ENCODE assay signal across 8 cellular contexts in the genomic region with DNA sequence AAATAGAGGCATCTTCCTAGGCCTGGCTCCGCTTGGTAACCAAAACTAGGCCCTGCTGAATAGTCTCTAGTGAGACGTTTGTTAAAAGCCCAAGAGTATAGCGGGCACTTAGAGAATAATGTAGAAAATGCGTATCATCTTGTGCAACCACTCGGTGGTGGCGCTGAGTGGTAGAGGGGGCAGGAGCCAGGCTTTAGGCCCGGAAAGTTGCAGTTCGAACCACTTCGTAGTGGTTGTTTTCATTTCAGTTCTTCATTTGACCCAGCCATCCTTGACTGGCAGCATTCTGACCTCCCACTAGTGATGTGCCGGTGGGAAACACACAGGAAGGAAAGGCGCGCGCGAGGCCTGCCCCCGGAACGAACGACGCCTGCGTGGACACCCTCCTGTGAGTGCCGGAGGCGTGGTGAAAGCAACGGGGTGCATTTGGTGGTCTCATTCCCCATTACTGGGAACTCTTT. TPM values are rescaled to one million over a fixed set of nuclear protein-coding genes. Genes with fewer than 3 reads are reported as not detected.
DNase-seq lines count a peak whose midpoint lies in the region; ATAC-seq, FAIRE-seq and TF ChIP-seq lines count a peak whose summit lies in the region.

No MANE protein-coding gene starts in this region.

- no peaks in the 10 kb centered on the region for H3K4me1 ChIP-seq in HAP-1

- H3K4me3 Mint-ChIP-seq in activated naive CD4-positive, alpha-beta T cell treated with anti-CD3 and anti-CD28 coated beads for 36 hours, result peak overlapping the region; percentile 91
- H3K4me3 Mint-ChIP-seq in activated CD4-positive, alpha-beta T cell treated with anti-CD3 and anti-CD28 coated beads for 36 hours, result peak overlapping the region; percentile 72
- peak overlapping the region; percentile 33 for H3K4me3 Mint-ChIP-seq in stimulated activated effector memory CD8-positive, alpha-beta T cell treated with anti-CD3 and anti-CD28 coated beads, Interleukin-12 subunit alpha, Interleukin-12 subunit beta, amount 100 ng/mL, for 72 hours
- H3K4me3 Mint-ChIP-seq in MCF 10A (ENCODE audit: unreplicated experiment), result no peak overlapping the region

- POLR2A ChIA-PET in activated CD4-positive, alpha-beta T cell treated with anti-CD3 and anti-CD28 coated beads for 36 hours (lab: Charles Lee), result no interaction called here
- POLR2A ChIA-PET in MCF 10A (lab: Yijun Ruan, JAX), result interaction anchor here (1.4 to 1.8 kb wide), 2 partner anchors 42 to 70 kb away, joined by 4 to 11 read pairs; a partner anchor contains a TSS

- no TSS peak for BruUV-seq in MCF 10A (replicated peaks; lab: Mats Ljungman, UMichigan)

- DNase-seq in activated naive CD4-positive, alpha-beta T cell treated with anti-CD3 and anti-CD28 coated beads for 36 hours, result peak; percentile 54
- no peak for DNase-seq in activated naive CD4-positive, alpha-beta T cell treated with Interleukin-2 at 50 U/mL for 16 hours
- peak; percentile 47 for DNase-seq in activated CD4-positive, alpha-beta T cell treated with anti-CD3 and anti-CD28 coated beads for 36 hours
- DNase-seq in fibroblast of villous mesenchyme (ENCODE audit: low read depth) (no peak), HAP-1 (ENCODE audit: low spot score in 2 of 2) (no peak), urothelium cell line (ENCODE audit: low spot score) (no peak), MCF 10A (ENCODE audit: unreplicated experiment) (no peak)
- no peak for DNase-seq in stimulated activated effector memory CD8-positive, alpha-beta T cell treated with anti-CD3 and anti-CD28 coated beads, Interleukin-12 subunit alpha, Interleukin-12 subunit beta, amount 100 ng/mL, for 72 hours (ENCODE audit: low spot score in 2 of 2)

- FAIRE-seq in urothelium cell line (lab: Jason Lieb, UNC), result no peak

- peak overlapping the region; percentile 39 for H3K27ac Mint-ChIP-seq in activated naive CD4-positive, alpha-beta T cell treated with anti-CD3 and anti-CD28 coated beads for 36 hours
- peak overlapping the region; percentile 78 for H3K27ac Mint-ChIP-seq in activated CD4-positive, alpha-beta T cell treated with anti-CD3 and anti-CD28 coated beads for 36 hours
- no peak overlapping the region for H3K27ac Mint-ChIP-seq in stimulated activated effector memory CD8-positive, alpha-beta T cell treated with anti-CD3 and anti-CD28 coated beads, Interleukin-12 subunit alpha, Interleukin-12 subunit beta, amount 100 ng/mL, for 72 hours
- no peak overlapping the region for H3K27ac Mint-ChIP-seq in MCF 10A (ENCODE audit: low read depth, unreplicated experiment)

- H3K27me3 Mint-ChIP-seq in activated naive CD4-positive, alpha-beta T cell treated with anti-CD3 and anti-CD28 coated beads for 36 hours (ENCODE audit: low read depth), result peaks cover 34% of the 10 kb centered on the region
- H3K27me3 Mint-ChIP-seq in activated CD4-positive, alpha-beta T cell treated with anti-CD3 and anti-CD28 coated beads for 36 hours, result peaks cover 44% of the 10 kb centered on the region
- peaks cover 19% of the 10 kb centered on the region for H3K27me3 Mint-ChIP-seq in MCF 10A (ENCODE audit: insufficient read depth, unreplicated experiment)

- no peaks in the 10 kb centered on the region for H3K36me3 Mint-ChIP-seq in activated naive CD4-positive, alpha-beta T cell treated with anti-CD3 and anti-CD28 coated beads for 36 hours (ENCODE audit: low read depth)
- H3K36me3 Mint-ChIP-seq in activated CD4-positive, alpha-beta T cell treated with anti-CD3 and anti-CD28 coated beads for 36 hours (ENCODE audit: low read depth), result no peaks in the 10 kb centered on the region
- H3K36me3 Mint-ChIP-seq in stimulated activated effector memory CD8-positive, alpha-beta T cell treated with anti-CD3 and anti-CD28 coated beads, Interleukin-12 subunit alpha, Interleukin-12 subunit beta, amount 100 ng/mL, for 72 hours, result peaks cover 9% of the 10 kb centered on the region
- peaks cover 12% of the 10 kb centered on the region for H3K36me3 Mint-ChIP-seq in MCF 10A (ENCODE audit: insufficient read depth, unreplicated experiment)

- H3K9me3 ChIP-seq in HAP-1, result no peaks in the 10 kb centered on the region

- intact Hi-C loops in activated naive CD4-positive, alpha-beta T cell treated with anti-CD3 and anti-CD28 coated beads for 36 hours (cut with micrococcal nuclease), result loop anchor here (1.0 to 5.0 kb wide), 3 partner anchors 45 to 399 kb away; a partner anchor contains a TSS
- intact Hi-C loops in activated CD4-positive, alpha-beta T cell treated with anti-CD3 and anti-CD28 coated beads for 36 hours (cut with DNase I, micrococcal nuclease), result loop anchor here in 1 of 2 experiments (1.0 to 5.0 kb wide), 12 partner anchors 43 to 641 kb away; a partner anchor contains a TSS
- intact Hi-C loops in MCF 10A (cut with micrococcal nuclease), result loop anchor here (2.0 kb wide), 1 partner anchor 147 kb away; no protein-coding TSS in a partner anchor

- H3K27me3 ChIP-seq in HAP-1 (ENCODE audit: low read depth), result 0 out of 2 replicates have a peak, but pooled peaks cover 2% of the 10 kb centered on the region

- H3K4me3 ChIP-seq in fibroblast of villous mesenchyme (ENCODE audit: low read depth, low read length) (peak overlapping the region; percentile 47), HAP-1 (no peak overlapping the region)

- no peaks in the 10 kb centered on the region for H3K36me3 ChIP-seq in HAP-1 (replicated peaks)

- TF ChIP-seq CTCF in fibroblast of villous mesenchyme (IDR thresholded peaks at IDR 0.05; ENCODE audit: insufficient read depth, low read depth, low read length) (no peak), MCF 10A (IDR thresholded peaks at IDR 0.05; ENCODE audit: unreplicated experiment) (no peak)

- in situ Hi-C loops in HAP-1 (cut with MboI; ENCODE audit: low sequenced_read_pairs), result no loop called here

- ATAC-seq in activated CD4-positive, alpha-beta T cell treated with anti-CD3 and anti-CD28 coated beads for 36 hours, result peak; percentile 51
- no peak for ATAC-seq in stimulated activated effector memory CD8-positive, alpha-beta T cell treated with anti-CD3 and anti-CD28 coated beads, Interleukin-12 subunit alpha, Interleukin-12 subunit beta, amount 100 ng/mL, for 72 hours

- peaks cover 25% of the 10 kb centered on the region for H3K4me1 Mint-ChIP-seq in activated naive CD4-positive, alpha-beta T cell treated with anti-CD3 and anti-CD28 coated beads for 36 hours (ENCODE audit: low read depth)
- H3K4me1 Mint-ChIP-seq in activated CD4-positive, alpha-beta T cell treated with anti-CD3 and anti-CD28 coated beads for 36 hours, result peaks cover 30% of the 10 kb centered on the region
- H3K4me1 Mint-ChIP-seq in stimulated activated effector memory CD8-positive, alpha-beta T cell treated with anti-CD3 and anti-CD28 coated beads, Interleukin-12 subunit alpha, Interleukin-12 subunit beta, amount 100 ng/mL, for 72 hours, result peaks cover 10% of the 10 kb centered on the region
- H3K4me1 Mint-ChIP-seq in MCF 10A (ENCODE audit: insufficient read depth, unreplicated experiment), result peaks cover 7% of the 10 kb centered on the region

- CTCF ChIA-PET in activated naive CD4-positive, alpha-beta T cell treated with anti-CD3 and anti-CD28 coated beads for 36 hours (lab: Charles Lee), result no interaction called here
- CTCF ChIA-PET in activated CD4-positive, alpha-beta T cell treated with anti-CD3 and anti-CD28 coated beads for 36 hours (lab: Charles Lee), result interaction anchor here (0.7 to 1.4 kb wide), 5 partner anchors 11 to 381 kb away, joined by 3 to 4 read pairs (median 3); a partner anchor contains a TSS
- CTCF ChIA-PET in MCF 10A (lab: Yijun Ruan, JAX), result interaction anchor here (0.6 to 2.3 kb wide), 3 partner anchors 42 to 455 kb away, joined by 4 to 19 read pairs (median 4); a partner anchor contains a TSS

- peaks cover 2% of the 10 kb centered on the region for H3K9me3 Mint-ChIP-seq in activated naive CD4-positive, alpha-beta T cell treated with anti-CD3 and anti-CD28 coated beads for 36 hours
- H3K9me3 Mint-ChIP-seq in activated CD4-positive, alpha-beta T cell treated with anti-CD3 and anti-CD28 coated beads for 36 hours (ENCODE audit: low read depth), result peaks cover 2% of the 10 kb centered on the region
- no peaks in the 10 kb centered on the region for H3K9me3 Mint-ChIP-seq in stimulated activated effector memory CD8-positive, alpha-beta T cell treated with anti-CD3 and anti-CD28 coated beads, Interleukin-12 subunit alpha, Interleukin-12 subunit beta, amount 100 ng/mL, for 72 hours
- no peaks in the 10 kb centered on the region for H3K9me3 Mint-ChIP-seq in MCF 10A (ENCODE audit: unreplicated experiment)

RNA-seq across cellular contexts. Expression of a gene that starts 18.0 kb away (rescaled TPM):
- not detected for total RNA-seq in activated naive CD4-positive, alpha-beta T cell treated with anti-CD3 and anti-CD28 coated beads for 36 hours
- not detected for total RNA-seq in activated CD4-positive, alpha-beta T cell treated with anti-CD3 and anti-CD28 coated beads for 36 hours
- total RNA-seq in fibroblast of villous mesenchyme (not detected in 2 replicates), MCF 10A (2022) (not detected in 2 replicates)

RNA-seq across cellular contexts. Expression of a gene that starts 28.1 kb away (rescaled TPM):
- not detected for total RNA-seq in activated naive CD4-positive, alpha-beta T cell treated with anti-CD3 and anti-CD28 coated beads for 36 hours
- total RNA-seq in activated CD4-positive, alpha-beta T cell treated with anti-CD3 and anti-CD28 coated beads for 36 hours, result not detected
- total RNA-seq in fibroblast of villous mesenchyme (not detected in 2 replicates), MCF 10A (2022) (not detected in 2 replicates)

Comparison
In these comparisons a context has a peak if more than half of its experiments do, and no peak if none do; other contexts are left out.
1. DNase-seq: peak in activated naive CD4-positive, alpha-beta T cell treated with anti-CD3 and anti-CD28 coated beads for 36 hours (single experiment) and activated CD4-positive, alpha-beta T cell treated with anti-CD3 and anti-CD28 coated beads for 36 hours (single experiment); none in activated naive CD4-positive, alpha-beta T cell treated with Interleukin-2 at 50 U/mL for 16 hours (single experiment), fibroblast of villous mesenchyme (single experiment), stimulated activated effector memory CD8-positive, alpha-beta T cell treated with anti-CD3 and anti-CD28 coated beads, Interleukin-12 subunit alpha, Interleukin-12 subunit beta, amount 100 ng/mL, for 72 hours (0 of 2), HAP-1 (0 of 2), urothelium cell line (single experiment) and MCF 10A (single experiment).
2. H3K27ac Mint-ChIP-seq: peak in activated naive CD4-positive, alpha-beta T cell treated with anti-CD3 and anti-CD28 coated beads for 36 hours (single experiment) and activated CD4-positive, alpha-beta T cell treated with anti-CD3 and anti-CD28 coated beads for 36 hours (single experiment); none in stimulated activated effector memory CD8-positive, alpha-beta T cell treated with anti-CD3 and anti-CD28 coated beads, Interleukin-12 subunit alpha, Interleukin-12 subunit beta, amount 100 ng/mL, for 72 hours (single experiment) and MCF 10A (single experiment).